ENCODE assay signal across 8 cellular contexts in the genomic region with DNA sequence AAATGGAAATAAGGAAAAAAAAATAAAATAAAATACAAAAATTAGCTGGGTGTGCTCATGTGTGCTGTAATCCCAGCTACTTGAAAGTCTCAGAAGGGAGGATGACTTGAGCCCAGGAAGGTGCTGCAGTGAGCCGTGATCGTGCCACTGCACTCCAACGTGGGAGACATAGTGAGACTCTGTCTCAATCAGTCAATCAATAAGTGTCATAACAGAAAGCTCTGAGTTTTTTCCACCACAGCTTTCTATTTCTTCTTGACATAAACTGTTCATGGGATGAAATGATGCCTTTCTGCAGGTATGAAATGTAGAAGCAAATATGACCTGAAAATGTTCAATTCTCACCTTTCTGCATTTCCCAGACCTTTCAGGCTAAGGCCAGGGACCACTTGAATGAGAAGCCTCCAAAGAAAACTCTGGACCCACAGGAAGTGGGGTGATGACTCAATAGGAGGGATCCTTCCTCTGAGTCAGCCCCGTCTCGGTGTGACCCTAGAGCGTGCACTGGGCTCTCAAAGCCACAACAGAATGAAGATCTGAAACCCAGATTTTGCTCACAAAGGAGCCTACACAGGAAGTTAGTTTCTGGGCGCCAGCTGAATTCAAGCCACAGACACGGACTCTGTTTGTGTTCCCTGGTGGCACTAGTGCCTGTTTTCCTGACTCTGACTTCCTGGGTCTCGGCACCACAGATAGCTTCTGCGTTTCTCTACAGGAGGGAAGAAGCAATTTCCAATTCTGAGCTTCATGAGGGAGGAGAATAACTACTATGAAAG.
A peak's percentile ranks its signal among the peaks of the same experiment; 100 is the strongest.
DNase-seq lines count a peak whose midpoint lies in the region; ATAC-seq and TF ChIP-seq lines count a peak whose summit lies in the region.

No MANE protein-coding gene starts in this region.

- POLR2A ChIA-PET in Panc1 (lab: Charles Lee): interaction anchor here (0.7 kb wide), 1 partner anchor 30 kb away, joined by 7 read pairs; no protein-coding TSS in a partner anchor

- CTCF ChIA-PET in Panc1 (lab: Charles Lee): interaction anchor here (0.5 kb wide), 1 partner anchor 62 kb away, joined by 3 read pairs; a partner anchor contains a TSS

- ATAC-seq in GM18498 (IDR thresholded peaks at IDR 0.05; ENCODE audit: unreplicated experiment): peak; percentile 98
- peak; percentile 99 for ATAC-seq in HG02938 (IDR thresholded peaks at IDR 0.05; ENCODE audit: unreplicated experiment)
- ATAC-seq in Panc1: peak; percentile 89
- peak; percentile 46 to 49 for ATAC-seq in gastrocnemius medialis

- H3K27me3 ChIP-seq in Panc1 (ENCODE audit: control insufficient read depth, insufficient read depth, low read length) (no peaks in the 10 kb centered on the region), gastrocnemius medialis (no peaks in the 10 kb centered on the region)

- BruUV-seq in Panc1 (replicated peaks; lab: Mats Ljungman, UMichigan): no TSS peak

- peak overlapping the region in 1 of 2 experiments; percentile 30; a peak in 2 of 4 replicates for H3K4me3 ChIP-seq in Panc1 (ENCODE audit: low read depth in 2 of 2, low read length in 2 of 2)
- peak overlapping the region in 1 of 4 donors; percentile 19 for H3K4me3 ChIP-seq in gastrocnemius medialis

- TF ChIP-seq CTCF in Panc1 (IDR thresholded peaks at IDR 0.05) (no peak), gastrocnemius medialis (IDR thresholded peaks at IDR 0.05 in 4 of 5, conservative IDR thresholded peaks at IDR 0.05 in 1 of 5) (no peak)

- H3K4me1 ChIP-seq in Panc1 (ENCODE audit: control insufficient read depth, insufficient read depth, low read length) (peaks cover 8% of the 10 kb centered on the region), gastrocnemius medialis (peaks cover 58 to 59% of the 10 kb centered on the region in 2 donors)

- no peak for TF ChIP-seq POLR2A in gastrocnemius medialis (IDR thresholded peaks at IDR 0.05)

- no peak overlapping the region for H3K27ac ChIP-seq in Panc1 (ENCODE audit: low read length)
- peak overlapping the region; percentile 26 to 58 (median 52) for H3K27ac ChIP-seq in gastrocnemius medialis

- intact Hi-C loops in Panc1 (cut with micrococcal nuclease; ENCODE audit: unreplicated experiment) (no loop called here), gastrocnemius medialis (cut with DNase I; ENCODE audit: low total_unique reads) (loop anchor here (2.0 kb wide), 1 partner anchor 21 kb away; no protein-coding TSS in a partner anchor)

- H3K36me3 ChIP-seq in Panc1 (ENCODE audit: control insufficient read depth, insufficient read depth, low read length) (no peaks in the 10 kb centered on the region), gastrocnemius medialis (no peaks in the 10 kb centered on the region)

- DNase-seq in Panc1 (ENCODE audit: low read depth, low spot score): peak; percentile 71
- peak; percentile 62 for DNase-seq in activated T-helper 1 cell treated with Interleukin-2 at 50 U/mL for 16 hours (ENCODE audit: low read depth)
- DNase-seq in germinal center (ENCODE audit: low spot score): peak; percentile 52
- peak; percentile 31 to 53 for DNase-seq in gastrocnemius medialis
- DNase-seq in NCI-H2196 (lab: John Stamatoyannopoulos, UW; ENCODE audit: unreplicated experiment): no peak
- no peak for DNase-seq in NCI-H2081 (lab: John Stamatoyannopoulos, UW)

- H3K9me3 ChIP-seq in Panc1 (ENCODE audit: control insufficient read depth, insufficient read depth, low read depth, low read length) (no peaks in the 10 kb centered on the region), gastrocnemius medialis (no peaks in the 10 kb centered on the region)

- in situ Hi-C loops in Panc1 (cut with HindIII; ENCODE audit: low pct_unique_long_range_greater_than_20kb, low sequenced_read_pairs) (no loop called here), gastrocnemius medialis (cut with MboI; ENCODE audit: low sequenced_read_pairs in 4 of 4) (no loop called here)

Comparison
In these comparisons a context has a peak if more than half of its experiments do, and no peak if none do; other contexts are left out.
1. ATAC-seq: peak in every context shown above with its lines; median percentile 99 in HG02938; 98 in GM18498; 89 in Panc1; 48 in gastrocnemius medialis.
2. DNase-seq: peak in Panc1 (single experiment), activated T-helper 1 cell treated with Interleukin-2 at 50 U/mL for 16 hours (single experiment), germinal center (single experiment) and gastrocnemius medialis (2 of 2); none in NCI-H2196 (single experiment) and NCI-H2081 (0 of 2).